ENCODE assay signal across 24 cellular contexts in genomic region chr1:39331647-39332046, GRCh38.
DNase-seq lines count a peak whose midpoint lies in the region; ATAC-seq and TF ChIP-seq lines count a peak whose summit lies in the region.
"Had no signal": no experiment of that assay in that cellular context is flagged by ENCODE, and none has a peak within 500 bp of the region (broad histone marks: within the 10 kb centered on the region; RNA-seq: fewer than 3 reads in every experiment).

No MANE protein-coding gene starts in this region.

- H3K27me3 ChIP-seq in dorsolateral prefrontal cortex (no peaks in the 10 kb centered on the region), osteoblast (ENCODE audit: insufficient read depth, low read length) (no peaks in the 10 kb centered on the region), SJCRH30 (no peaks in the 10 kb centered on the region)
- H3K27me3 ChIP-seq: BE2C, heart left ventricle, vagina had no signal

- H3K36me3 ChIP-seq in KOPT-K1 (ENCODE audit: insufficient read depth, low read length), result peaks cover 86% of the 10 kb centered on the region
- H3K36me3 ChIP-seq in osteoblast (ENCODE audit: insufficient read depth, low read length), result peaks cover 79% of the 10 kb centered on the region
- H3K36me3 ChIP-seq in SJCRH30, result peaks cover 47% of the 10 kb centered on the region
- H3K36me3 ChIP-seq: BE2C had no signal

- H3K4me1 ChIP-seq in osteoblast (ENCODE audit: insufficient read depth, low read length), result no peaks in the 10 kb centered on the region
- no peaks in the 10 kb centered on the region for H3K4me1 ChIP-seq in SJCRH30
- H3K4me1 ChIP-seq: A549, BE2C, vagina had no signal

- H3K4me3 ChIP-seq in dorsolateral prefrontal cortex (peak overlapping the region in 1 of 59 donors; percentile 0), osteoblast (ENCODE audit: insufficient read depth, low read length) (no peak overlapping the region), SJCRH30 (no peak overlapping the region)
- H3K4me3 ChIP-seq: A549, heart left ventricle, thoracic aorta, vagina had no signal

- H3K4me2 ChIP-seq in osteoblast (ENCODE audit: insufficient read depth, low read length), result no peak overlapping the region
- H3K4me2 ChIP-seq: A549 had no signal

- DNase-seq in activated CD8-positive, alpha-beta memory T cell treated with anti-CD3 and anti-CD28 coated beads, Interleukin-2, amount 10 ng/mL, durations not matched to agents 7 days and 5 days, result no peak
- no peak for DNase-seq in activated CD8-positive, alpha-beta memory T cell treated with anti-CD3 and anti-CD28 coated beads, Interleukin-2, amount 50 U/mL, for 48 hours
- peak in 1 of 10 donors; percentile 21 for DNase-seq in dorsolateral prefrontal cortex
- peak; percentile 43 for DNase-seq in osteoblast (ENCODE audit: insufficient read length, low spot score, missing footprints)
- no peak for DNase-seq in NCI-H774 (lab: John Stamatoyannopoulos, UW)
- DNase-seq in SJCRH30, result no peak
- DNase-seq in D341Med (ENCODE audit: low spot score), result no peak
- DNase-seq: aorta, H9, heart left ventricle, left cardiac atrium, NCI-H1105, NCI-H2081, NCI-H226, retina, RPMI8226, WERI-Rb-1 had no signal

- ATAC-seq in activated CD8-positive, alpha-beta memory T cell treated with anti-CD3 and anti-CD28 coated beads, Interleukin-2, amount 10 ng/mL, durations not matched to agents 7 days and 5 days, result no peak
- ATAC-seq: A549, heart left ventricle had no signal

- H3K27ac ChIP-seq in KOPT-K1 (ENCODE audit: low read depth, low read length, poor library complexity, severe bottlenecking), result peak overlapping the region; percentile 80
- peak overlapping the region; percentile 8 to 89 (median 71) for H3K27ac ChIP-seq in dorsolateral prefrontal cortex
- H3K27ac ChIP-seq in osteoblast (ENCODE audit: low read depth, low read length), result no peak overlapping the region
- no peak overlapping the region for H3K27ac ChIP-seq in SJCRH30
- H3K27ac ChIP-seq: A549, heart left ventricle, thoracic aorta, vagina, WERI-Rb-1 had no signal

- H4K20me1 ChIP-seq in osteoblast (ENCODE audit: insufficient read depth, low read length), result no peaks in the 10 kb centered on the region

- CTCF ChIA-PET in activated CD8-positive, alpha-beta memory T cell treated with anti-CD3 and anti-CD28 coated beads, Interleukin-2, amount 10 ng/mL, durations not matched to agents 7 days and 5 days (lab: Charles Lee), result interaction anchor here (0.8 to 3.6 kb wide), 2 partner anchors 73 to 140 kb away, joined by 3 to 17 read pairs; no protein-coding TSS in a partner anchor

- H3K27ac Mint-ChIP-seq in activated CD8-positive, alpha-beta memory T cell treated with anti-CD3 and anti-CD28 coated beads, Interleukin-2, amount 10 ng/mL, durations not matched to agents 7 days and 5 days, result peak overlapping the region; percentile 78
- H3K27ac Mint-ChIP-seq: activated naive CD4-positive, alpha-beta T cell treated with anti-CD3 and anti-CD28 coated beads, Interleukin-2, amount 50 U/mL, for 24 hours had no signal

- peaks cover 88% of the 10 kb centered on the region for H3K4me1 Mint-ChIP-seq in activated CD8-positive, alpha-beta memory T cell treated with anti-CD3 and anti-CD28 coated beads, Interleukin-2, amount 10 ng/mL, durations not matched to agents 7 days and 5 days
- H3K4me1 Mint-ChIP-seq: H9, memory B cell had no signal

- H3K9me3 ChIP-seq in KOPT-K1 (ENCODE audit: insufficient read depth, low read length, poor library complexity, severe bottlenecking) (no peaks in the 10 kb centered on the region), osteoblast (ENCODE audit: low read depth, low read length) (no peaks in the 10 kb centered on the region), SJCRH30 (replicated peaks) (no peaks in the 10 kb centered on the region)
- H3K9me3 ChIP-seq: A549, BE2C, heart left ventricle, thoracic aorta, vagina had no signal

- H3K9me3 Mint-ChIP-seq in activated CD8-positive, alpha-beta memory T cell treated with anti-CD3 and anti-CD28 coated beads, Interleukin-2, amount 10 ng/mL, durations not matched to agents 7 days and 5 days (ENCODE audit: low read depth), result no peaks in the 10 kb centered on the region
- H3K9me3 Mint-ChIP-seq: activated naive CD4-positive, alpha-beta T cell treated with anti-CD3 and anti-CD28 coated beads, Interleukin-2, amount 50 U/mL, for 24 hours; H9; memory B cell had no signal

- H3K36me3 Mint-ChIP-seq in activated CD8-positive, alpha-beta memory T cell treated with anti-CD3 and anti-CD28 coated beads, Interleukin-2, amount 10 ng/mL, durations not matched to agents 7 days and 5 days, result peaks cover 88% of the 10 kb centered on the region

- no peaks in the 10 kb centered on the region for H3K79me2 ChIP-seq in osteoblast (ENCODE audit: insufficient read depth, low read length)

- no peaks in the 10 kb centered on the region for H3K27me3 Mint-ChIP-seq in activated CD8-positive, alpha-beta memory T cell treated with anti-CD3 and anti-CD28 coated beads, Interleukin-2, amount 10 ng/mL, durations not matched to agents 7 days and 5 days
- H3K27me3 Mint-ChIP-seq: activated naive CD4-positive, alpha-beta T cell treated with anti-CD3 and anti-CD28 coated beads, Interleukin-2, amount 50 U/mL, for 24 hours; memory B cell had no signal

- peak overlapping the region; percentile 79 for H3K4me3 Mint-ChIP-seq in activated CD8-positive, alpha-beta memory T cell treated with anti-CD3 and anti-CD28 coated beads, Interleukin-2, amount 10 ng/mL, durations not matched to agents 7 days and 5 days
- H3K4me3 Mint-ChIP-seq: activated naive CD4-positive, alpha-beta T cell treated with anti-CD3 and anti-CD28 coated beads, Interleukin-2, amount 50 U/mL, for 24 hours; H9; memory B cell had no signal

- no peak overlapping the region for H2AFZ ChIP-seq in osteoblast (ENCODE audit: low read length)

- TF ChIP-seq CTCF in dorsolateral prefrontal cortex (IDR thresholded peaks at IDR 0.05 in 54 of 56, conservative IDR thresholded peaks at IDR 0.05 in 2 of 56; ENCODE audit: low read depth in 1 of 56, partially characterized antibody in 56 of 56) (no peak), osteoblast (IDR thresholded peaks at IDR 0.05; ENCODE audit: extremely low read depth, low read depth, low read length) (no peak)

- intact Hi-C loops in dorsolateral prefrontal cortex (cut with DNase I), result loop anchor here (5.0 to 10.0 kb wide), 3 partner anchors 64 to 73 kb away; no protein-coding TSS in a partner anchor

Comparison
In these comparisons a context has a peak if more than half of its experiments do, and no peak if none do; other contexts are left out.
1. H3K27ac ChIP-seq: peak in KOPT-K1 (single experiment) and dorsolateral prefrontal cortex (59 of 59); none in osteoblast (single experiment) and SJCRH30 (single experiment).